Comparison of ENCODE assay signal across 1 cellular context in the genomic region with DNA sequence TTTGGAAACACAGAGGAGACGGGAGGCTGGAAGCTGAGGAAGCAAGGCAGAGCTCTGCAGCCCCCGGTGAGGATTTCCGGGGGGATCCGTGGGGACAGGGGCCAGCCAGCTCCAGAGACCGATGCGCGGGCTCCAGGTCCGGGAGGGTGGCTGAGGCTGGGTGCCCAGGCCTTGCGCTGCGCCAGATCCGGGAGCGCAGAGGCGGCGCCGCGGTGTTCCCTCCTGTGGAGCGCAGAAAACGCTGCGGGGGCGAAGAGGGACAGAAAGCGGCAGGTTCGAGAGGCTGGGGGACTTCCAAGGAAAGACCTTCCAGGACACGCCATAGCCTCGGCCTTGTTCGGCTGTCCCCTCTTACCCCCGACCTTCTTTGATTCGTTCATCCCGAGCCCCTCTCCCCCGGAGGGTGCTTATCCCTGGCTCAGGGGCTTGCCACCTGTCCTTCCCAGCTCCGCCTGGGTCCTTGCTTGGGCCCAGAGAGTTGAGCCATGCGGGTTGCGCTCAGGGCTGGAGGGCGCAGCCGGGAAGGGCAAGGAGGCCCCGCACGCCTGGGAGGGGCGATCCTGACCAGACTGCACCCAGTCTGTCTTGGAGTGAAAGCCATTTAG.
TF ChIP-seq lines count a peak whose summit lies in the region.

No MANE protein-coding gene starts in this region.

TF ChIP-seq in SK-N-SH, 30 proteins besides CTCF, POLR2A, EP300 and RAD21 (continued from another document):
- TF ChIP-seq, protein P1, sequence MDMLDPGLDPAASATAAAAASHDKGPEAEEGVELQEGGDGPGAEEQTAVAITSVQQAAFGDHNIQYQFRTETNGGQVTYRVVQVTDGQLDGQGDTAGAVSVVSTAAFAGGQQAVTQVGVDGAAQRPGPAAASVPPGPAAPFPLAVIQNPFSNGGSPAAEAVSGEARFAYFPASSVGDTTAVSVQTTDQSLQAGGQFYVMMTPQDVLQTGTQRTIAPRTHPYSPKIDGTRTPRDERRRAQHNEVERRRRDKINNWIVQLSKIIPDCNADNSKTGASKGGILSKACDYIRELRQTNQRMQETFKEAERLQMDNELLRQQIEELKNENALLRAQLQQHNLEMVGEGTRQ (IDR thresholded peaks at IDR 0.05; ENCODE audit: borderline replicate concordance, low read depth, low read length): no peak
- TF ChIP-seq, protein P2, sequence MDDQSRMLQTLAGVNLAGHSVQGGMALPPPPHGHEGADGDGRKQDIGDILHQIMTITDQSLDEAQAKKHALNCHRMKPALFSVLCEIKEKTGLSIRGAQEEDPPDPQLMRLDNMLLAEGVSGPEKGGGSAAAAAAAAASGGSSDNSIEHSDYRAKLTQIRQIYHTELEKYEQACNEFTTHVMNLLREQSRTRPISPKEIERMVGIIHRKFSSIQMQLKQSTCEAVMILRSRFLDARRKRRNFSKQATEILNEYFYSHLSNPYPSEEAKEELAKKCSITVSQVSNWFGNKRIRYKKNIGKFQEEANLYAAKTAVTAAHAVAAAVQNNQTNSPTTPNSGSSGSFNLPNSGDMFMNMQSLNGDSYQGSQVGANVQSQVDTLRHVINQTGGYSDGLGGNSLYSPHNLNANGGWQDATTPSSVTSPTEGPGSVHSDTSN (IDR thresholded peaks at IDR 0.05): no peak
- no peak for TF ChIP-seq NFIC (IDR thresholded peaks at IDR 0.05; ENCODE audit: borderline replicate concordance)
- no peak for TF ChIP-seq ELF1 (IDR thresholded peaks at IDR 0.05)
- TF ChIP-seq, protein P3, sequence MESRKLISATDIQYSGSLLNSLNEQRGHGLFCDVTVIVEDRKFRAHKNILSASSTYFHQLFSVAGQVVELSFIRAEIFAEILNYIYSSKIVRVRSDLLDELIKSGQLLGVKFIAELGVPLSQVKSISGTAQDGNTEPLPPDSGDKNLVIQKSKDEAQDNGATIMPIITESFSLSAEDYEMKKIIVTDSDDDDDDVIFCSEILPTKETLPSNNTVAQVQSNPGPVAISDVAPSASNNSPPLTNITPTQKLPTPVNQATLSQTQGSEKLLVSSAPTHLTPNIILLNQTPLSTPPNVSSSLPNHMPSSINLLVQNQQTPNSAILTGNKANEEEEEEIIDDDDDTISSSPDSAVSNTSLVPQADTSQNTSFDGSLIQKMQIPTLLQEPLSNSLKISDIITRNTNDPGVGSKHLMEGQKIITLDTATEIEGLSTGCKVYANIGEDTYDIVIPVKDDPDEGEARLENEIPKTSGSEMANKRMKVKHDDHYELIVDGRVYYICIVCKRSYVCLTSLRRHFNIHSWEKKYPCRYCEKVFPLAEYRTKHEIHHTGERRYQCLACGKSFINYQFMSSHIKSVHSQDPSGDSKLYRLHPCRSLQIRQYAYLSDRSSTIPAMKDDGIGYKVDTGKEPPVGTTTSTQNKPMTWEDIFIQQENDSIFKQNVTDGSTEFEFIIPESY (IDR thresholded peaks at IDR 0.05; ENCODE audit: borderline replicate concordance, low read depth): no peak
TF ChIP-seq in SK-N-SH: peak in this region for 0.
